ENCODE assay signal across 8 cellular contexts in genomic region chr1:43990271-43991199, GRCh38. TPM values are rescaled to one million over a fixed set of nuclear protein-coding genes. Genes with fewer than 3 reads are reported as not detected.
DNase-seq lines count a peak whose midpoint lies in the region; ATAC-seq and TF ChIP-seq lines count a peak whose summit lies in the region.

No MANE protein-coding gene starts in this region.

- H3K4me3 ChIP-seq in foreskin fibroblast (ENCODE audit: low read depth in 1 of 2, low read length in 2 of 2) = peak overlapping the region; percentile 57 to 68
- H3K4me3 ChIP-seq in skeletal muscle cell (ENCODE audit: low read depth, low read length) = peak overlapping the region; percentile 64

- TF ChIP-seq CTCF in GM20000 (IDR thresholded peaks at IDR 0.05; ENCODE audit: extremely low read depth, missing control alignments) (no peak), foreskin fibroblast (IDR thresholded peaks at IDR 0.05; ENCODE audit: low read depth, low read length) (no peak), omental fat pad (IDR thresholded peaks at IDR 0.05) (no peak)

- peak; percentile 34 for DNase-seq in GM20000 (ENCODE audit: low spot score)
- DNase-seq in foreskin fibroblast = peak in 1 of 2 donors; percentile 34
- DNase-seq in skeletal muscle cell (ENCODE audit: low read depth) = no peak
- no peak for DNase-seq in omental fat pad (ENCODE audit: low spot score)

- ATAC-seq in SK-N-SH treated with all-trans-retinoic acid at 6 μM for 48 hours = peak; percentile 6
- no peak for ATAC-seq in omental fat pad (ENCODE audit: low FRiP score)
- no peak for ATAC-seq in HG02840 (IDR thresholded peaks at IDR 0.05; ENCODE audit: low FRiP score, unreplicated experiment)
- ATAC-seq in GM18873 (IDR thresholded peaks at IDR 0.05; ENCODE audit: low FRiP score, unreplicated experiment) = no peak
- no peak for ATAC-seq in GM21786 (IDR thresholded peaks at IDR 0.05; ENCODE audit: unreplicated experiment)

TF ChIP-seq in SK-N-SH treated with all-trans-retinoic acid at 6 μM for 48 hours, 23 proteins besides CTCF, POLR2A, EP300 and RAD21:
- TF ChIP-seq ZNF565 (CRISPR knock-in tag; conservative IDR thresholded peaks at IDR 0.05; ENCODE audit: low read depth) (no peak), POU6F1 (CRISPR knock-in tag; IDR thresholded peaks at IDR 0.05; ENCODE audit: borderline replicate concordance, low read depth) (no peak), ESRRG (CRISPR knock-in tag; IDR thresholded peaks at IDR 0.05) (no peak), CREB5 (CRISPR knock-in tag; IDR thresholded peaks at IDR 0.05; ENCODE audit: low read depth) (no peak), SNAI2 (CRISPR knock-in tag; IDR thresholded peaks at IDR 0.05) (no peak), ARNTL (CRISPR knock-in tag; IDR thresholded peaks at IDR 0.05; ENCODE audit: borderline replicate concordance, low read depth) (no peak), GLIS3 (CRISPR knock-in tag; IDR thresholded peaks at IDR 0.05) (no peak), ZNF70 (CRISPR knock-in tag; IDR thresholded peaks at IDR 0.05) (no peak), ZFP30 (CRISPR knock-in tag; IDR thresholded peaks at IDR 0.05) (no peak), ZNF8 (CRISPR knock-in tag; IDR thresholded peaks at IDR 0.05) (no peak), BACH2 (CRISPR knock-in tag; IDR thresholded peaks at IDR 0.05; ENCODE audit: borderline replicate concordance) (no peak), RARB (CRISPR knock-in tag; IDR thresholded peaks at IDR 0.05) (no peak), TCF4 (CRISPR knock-in tag; IDR thresholded peaks at IDR 0.05; ENCODE audit: borderline replicate concordance) (no peak), CSDC2 (CRISPR knock-in tag; IDR thresholded peaks at IDR 0.05) (no peak), PATZ1 (CRISPR knock-in tag; IDR thresholded peaks at IDR 0.05; ENCODE audit: borderline replicate concordance) (no peak), PPARA (CRISPR knock-in tag; IDR thresholded peaks at IDR 0.05; ENCODE audit: borderline replicate concordance) (no peak), TOX (CRISPR knock-in tag; IDR thresholded peaks at IDR 0.05; ENCODE audit: borderline replicate concordance) (no peak), ISL1 (CRISPR knock-in tag; IDR thresholded peaks at IDR 0.05) (no peak), ZFP3 (CRISPR knock-in tag; IDR thresholded peaks at IDR 0.05) (no peak)

RNA-seq across cellular contexts. Expression of gene CCDC24, which starts 0.9 kb away (rescaled TPM):
- total RNA-seq in omental fat pad = 1 to 10 TPM; 2.3 to 3.6 (median 2.8) TPM

RNA-seq across cellular contexts. Expression of gene B4GALT2, which starts 11.5 kb away (rescaled TPM):
- total RNA-seq in omental fat pad = 10 to 100 TPM; 20.3 to 67.9 (median 42.6) TPM

RNA-seq across cellular contexts. Expression of gene ATP6V0B, which starts 15.8 kb away (rescaled TPM):
- total RNA-seq in omental fat pad = 100 to 1,000 TPM; 111 to 223 (median 139) TPM

RNA-seq across cellular contexts. Expression of gene DPH2, which starts 20.7 kb away (rescaled TPM):
- total RNA-seq in omental fat pad = 10 to 100 TPM; 18.1 to 67.5 (median 23.1) TPM

RNA-seq across cellular contexts. Expression of gene SLC6A9, which starts 40.7 kb away (rescaled TPM):
- total RNA-seq in omental fat pad = 1 to 10 TPM in 3 of 4 donors, under 1 TPM in 1; 0.31 to 7.4 (median 4.0) TPM
